ENCODE assay signal across 17 cellular contexts in genomic region chr16:87267566-87267965, GRCh38. TPM values are rescaled to one million over a fixed set of nuclear protein-coding genes. Genes with fewer than 3 reads are reported as not detected.
A peak's percentile ranks its signal among the peaks of the same experiment; 100 is the strongest.
DNase-seq lines count a peak whose midpoint lies in the region; ATAC-seq, FAIRE-seq and TF ChIP-seq lines count a peak whose summit lies in the region.
"Had no signal": no experiment of that assay in that cellular context is flagged by ENCODE, and none has a peak within 500 bp of the region (broad histone marks: within the 10 kb centered on the region; RNA-seq: fewer than 3 reads in every experiment).

No MANE protein-coding gene starts in this region.

- POLR2A ChIA-PET in HEK293 (lab: Yijun Ruan, JAX) = no interaction called here

- H3K27ac ChIP-seq in HEK293 (ENCODE audit: extremely low read depth, low read depth, low read length) (no peak overlapping the region), smooth muscle cell (ENCODE audit: low read depth) (no peak overlapping the region)
- H3K27ac ChIP-seq: BLaER1 treated with 17β-estradiol and CSF1 and Interleukin-3, amounts not matched to agents 10 nM and 100 nM; GM23248; HL-60 had no signal

- peaks cover 6% of the 10 kb centered on the region; the same call in 1 of the 2 replicates for H3K4me1 ChIP-seq in HEK293 (ENCODE audit: control insufficient read depth, insufficient read depth, low read length)
- H3K4me1 ChIP-seq in smooth muscle cell (ENCODE audit: low read depth) = no peaks in the 10 kb centered on the region

- H3K27me3 ChIP-seq in bronchial epithelial cell (ENCODE audit: control insufficient read depth, insufficient read depth, low read length) = no peaks in the 10 kb centered on the region
- no peaks in the 10 kb centered on the region for H3K27me3 ChIP-seq in smooth muscle cell (ENCODE audit: low read depth)

- FAIRE-seq in bronchial epithelial cell (lab: Jason Lieb, UNC) = peak; percentile 36
- FAIRE-seq: H54 had no signal

- DNase-seq in activated effector memory CD4-positive, alpha-beta T cell treated with anti-CD3 and anti-CD28 coated beads, Interleukin-2, amount 50 U/mL, for 16 hours = peak; percentile 12
- DNase-seq in activated effector memory CD4-positive, alpha-beta T cell treated with Interleukin-2 at 50 U/mL for 16 hours = no peak
- DNase-seq in bronchial epithelial cell (ENCODE audit: low read depth) = no peak
- no peak for DNase-seq in smooth muscle cell (lab: John Stamatoyannopoulos, UW; ENCODE audit: unreplicated experiment)
- DNase-seq in NCI-H226 = no peak
- DNase-seq: 8988T; AML-193; CD4-positive, CD25-positive, alpha-beta regulatory T cell; DMS53; GF-D8; GM23248 had no signal

- no peak overlapping the region for H3K4me3 ChIP-seq in HEK293 (ENCODE audit: low read depth, low read length)
- H3K4me3 ChIP-seq in bronchial epithelial cell (ENCODE audit: low read depth, low read length) = no peak overlapping the region
- no peak overlapping the region for H3K4me3 ChIP-seq in smooth muscle cell
- H3K4me3 ChIP-seq: BLaER1 treated with 17β-estradiol and CSF1 and Interleukin-3, amounts not matched to agents 10 nM and 100 nM; GM23248 had no signal

- H3K36me3 ChIP-seq in HEK293 (ENCODE audit: control insufficient read depth in 2 of 2, insufficient read depth in 1 of 2, low read length in 2 of 2) (no peaks in the 10 kb centered on the region), bronchial epithelial cell (ENCODE audit: control insufficient read depth, insufficient read depth, low read length) (no peaks in the 10 kb centered on the region), smooth muscle cell (ENCODE audit: low read depth) (no peaks in the 10 kb centered on the region)

- TF ChIP-seq CTCF in HEK293 (tag by site-specific recombination; IDR thresholded peaks at IDR 0.05) (no peak), bronchial epithelial cell (IDR thresholded peaks at IDR 0.05; ENCODE audit: insufficient read depth, low read length, severe bottlenecking) (no peak), smooth muscle cell (IDR thresholded peaks at IDR 0.05; ENCODE audit: borderline replicate concordance, insufficient read depth, poor library complexity, severe bottlenecking) (no peak)

- no peaks in the 10 kb centered on the region for H3K79me2 ChIP-seq in smooth muscle cell (ENCODE audit: low read depth)

- CTCF ChIA-PET in HEK293 (lab: Yijun Ruan, JAX) = interaction anchor here (4.4 kb wide), 1 partner anchor 11 kb away, joined by 23 read pairs; no protein-coding TSS in a partner anchor

- no peak overlapping the region for H2AFZ ChIP-seq in smooth muscle cell (ENCODE audit: low read depth)
- H2AFZ ChIP-seq: GM23248 had no signal

- no peak overlapping the region for H3K9ac ChIP-seq in smooth muscle cell (ENCODE audit: low read depth)
- H3K9ac ChIP-seq: BLaER1 treated with 17β-estradiol and CSF1 and Interleukin-3, amounts not matched to agents 10 nM and 100 nM; GM23248 had no signal

- H3K9me3 ChIP-seq in HEK293 (ENCODE audit: control insufficient read depth, insufficient read depth, low read depth, low read length) (no peaks in the 10 kb centered on the region), smooth muscle cell (replicated peaks; ENCODE audit: low read depth) (no peaks in the 10 kb centered on the region)

- peak overlapping the region; percentile 82 for H3K4me2 ChIP-seq in smooth muscle cell

- H3F3A ChIP-seq in smooth muscle cell (ENCODE audit: low read depth) = no peaks in the 10 kb centered on the region

- no peaks in the 10 kb centered on the region for H4K20me1 ChIP-seq in smooth muscle cell (ENCODE audit: low read depth)
- H4K20me1 ChIP-seq: BLaER1 treated with 17β-estradiol and CSF1 and Interleukin-3, amounts not matched to agents 10 nM and 100 nM had no signal

- ATAC-seq in GM21447 (IDR thresholded peaks at IDR 0.05; ENCODE audit: unreplicated experiment) = no peak
- ATAC-seq: HCT116 had no signal

- WGBS in smooth muscle cell (ENCODE audit: low lambda C conversion rate) = 90% methylated on average over 8 of the region's 8 CpGs

TF ChIP-seq in HEK293, 187 proteins besides CTCF, POLR2A, EP300 and RAD21:
- TF ChIP-seq MZF1 (tag by site-specific recombination; IDR thresholded peaks at IDR 0.05; ENCODE audit: borderline replicate concordance) (no peak), ZNF26 (tag by site-specific recombination; IDR thresholded peaks at IDR 0.05) (no peak), ZNF280C (tag by site-specific recombination; IDR thresholded peaks at IDR 0.05) (no peak), ZXDB (tag by site-specific recombination; IDR thresholded peaks at IDR 0.05) (no peak), ZBTB26 (tag by site-specific recombination; optimal IDR thresholded peaks at IDR 0.05) (no peak), ZNF768 (tag by site-specific recombination; IDR thresholded peaks at IDR 0.05) (0 out of 2 replicates have a peak, but pooled peaks have one; percentile 35)

RNA-seq across cellular contexts. Expression of gene C16orf95, which starts 49.6 kb away (rescaled TPM):
- 0.79 and 1.8 TPM in 2 replicates for total RNA-seq in bronchial epithelial cell
- total RNA-seq in smooth muscle cell = 1.9 and 7.7 TPM in 2 replicates
- polyA plus RNA-seq in smooth muscle cell = 8.0 and 8.2 TPM in 2 replicates
